27 cellular contexts compared by ENCODE assay signal in the genomic region with DNA sequence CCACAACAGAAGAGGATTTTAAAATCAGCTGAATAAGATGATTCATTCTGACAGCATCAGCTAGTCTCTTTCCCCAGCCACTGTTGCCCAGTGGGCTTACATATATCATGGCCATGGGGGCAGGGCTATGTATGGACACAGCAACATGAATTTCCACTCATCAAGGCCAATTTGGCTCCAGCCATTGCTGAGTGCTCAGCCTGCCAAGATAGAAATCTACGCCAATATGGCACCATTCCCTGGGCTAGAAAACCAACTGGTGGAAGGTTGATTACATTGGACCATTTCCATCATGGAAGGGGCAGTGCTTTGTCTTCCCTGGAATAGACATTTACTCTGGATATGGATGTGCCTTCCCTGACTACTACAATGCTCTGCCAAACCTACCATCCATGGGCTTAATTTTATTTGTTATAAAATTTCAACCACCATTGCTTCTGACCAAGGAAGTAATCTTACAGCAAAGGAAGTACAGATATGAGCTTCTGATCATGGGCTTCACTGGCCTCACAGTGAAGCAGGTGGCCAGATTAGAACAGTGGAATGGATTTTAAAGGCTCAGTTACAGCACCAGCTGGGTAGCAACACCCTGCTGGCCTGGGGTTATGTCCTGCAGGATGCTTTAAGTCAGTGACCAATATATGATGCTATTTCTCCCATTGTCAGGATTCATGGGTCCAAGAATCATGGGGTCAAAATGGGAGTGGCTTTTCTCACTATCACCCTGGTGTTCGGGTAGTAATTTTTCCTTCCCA. TPM values are rescaled to one million over a fixed set of nuclear protein-coding genes. Genes with fewer than 3 reads are reported as not detected.
DNase-seq lines count a peak whose midpoint lies in the region; ATAC-seq and TF ChIP-seq lines count a peak whose summit lies in the region.
"Had no signal": no experiment of that assay in that cellular context is flagged by ENCODE, and none has a peak within 500 bp of the region (broad histone marks: within the 10 kb centered on the region; RNA-seq: fewer than 3 reads in every experiment).

No MANE protein-coding gene starts in this region.

- peaks cover 23 to 76% (median 38%) of the 10 kb centered on the region in 10 experiments for H3K4me1 ChIP-seq in BLaER1 treated with 17β-estradiol and CSF1 and Interleukin-3, amounts not matched to agents 10 nM and 100 nM
- H3K4me1 ChIP-seq: colonic mucosa, esophagus squamous epithelium, pancreas had no signal

- H3K9ac ChIP-seq in BLaER1 treated with 17β-estradiol and CSF1 and Interleukin-3, amounts not matched to agents 10 nM and 100 nM, result no peak overlapping the region
- H3K9ac ChIP-seq: BLaER1 had no signal

- H3K36me3 Mint-ChIP-seq in activated naive CD4-positive, alpha-beta T cell treated with anti-CD3 and anti-CD28 coated beads, Interleukin-2, amount 50 U/mL, for 72 hours, result no peaks in the 10 kb centered on the region
- H3K36me3 Mint-ChIP-seq: activated naive CD4-positive, alpha-beta T cell treated with anti-CD3 and anti-CD28 coated beads, Interleukin-2, amount 50 U/mL, for 24 hours; IgD-negative memory B cell had no signal

- in situ Hi-C loops in astrocyte of the cerebellum (cut with HindIII; ENCODE audit: low sequenced_read_pairs), result no loop called here

- ATAC-seq in activated naive CD4-positive, alpha-beta T cell treated with anti-CD3 and anti-CD28 coated beads, Interleukin-2, amount 50 U/mL, for 72 hours, result no peak
- no peak for ATAC-seq in HG03565 (IDR thresholded peaks at IDR 0.05; ENCODE audit: unreplicated experiment)
- ATAC-seq: activated CD8-positive, alpha-beta memory T cell treated with anti-CD3 and anti-CD28 coated beads, Interleukin-2, amount 10 ng/mL, durations not matched to agents 7 days and 5 days; heart right ventricle; left lung; sciatic nerve; upper lobe of right lung had no signal

- H3K27me3 ChIP-seq in BLaER1 treated with 17β-estradiol and CSF1 and Interleukin-3, amounts not matched to agents 10 nM and 100 nM, result 0 out of 22 replicates have a peak, but pooled peaks cover 0 to 9% (median 0%) of the 10 kb centered on the region in 11 experiments
- H3K27me3 ChIP-seq: ascending aorta, BLaER1, colonic mucosa, esophagus squamous epithelium, left lung, pancreas, upper lobe of right lung had no signal

- H3K4me2 ChIP-seq in BLaER1 treated with 17β-estradiol and CSF1 and Interleukin-3, amounts not matched to agents 10 nM and 100 nM, result peak overlapping the region in 5 of 11 experiments; percentile 1 to 42 (median 34); a peak in 10 of 22 replicates
- H3K4me2 ChIP-seq: BLaER1 had no signal

- peak overlapping the region in 8 of 11 experiments; percentile 4 to 100 (median 95); a peak in 12 of 22 replicates for H3K27ac ChIP-seq in BLaER1 treated with 17β-estradiol and CSF1 and Interleukin-3, amounts not matched to agents 10 nM and 100 nM
- H3K27ac ChIP-seq: ascending aorta, BLaER1, colonic mucosa, esophagus squamous epithelium, heart right ventricle, left lung, pancreas, upper lobe of right lung had no signal

- H3K36me3 ChIP-seq in BLaER1 treated with 17β-estradiol and CSF1 and Interleukin-3, amounts not matched to agents 10 nM and 100 nM, result no peaks in the 10 kb centered on the region
- H3K36me3 ChIP-seq: ascending aorta, BLaER1, colonic mucosa, esophagus squamous epithelium, heart right ventricle, left lung, pancreas, upper lobe of right lung had no signal

- H3K9me3 ChIP-seq in BLaER1 treated with 17β-estradiol and CSF1 and Interleukin-3, amounts not matched to agents 10 nM and 100 nM (replicated peaks in 1 of 11), result peaks cover 0 to 19% (median 5%) of the 10 kb centered on the region in 11 experiments; a peak in 9 of 22 replicates
- H3K9me3 ChIP-seq: ascending aorta, colonic mucosa, esophagus squamous epithelium, heart right ventricle, left lung, pancreas, upper lobe of right lung had no signal

- no peaks in the 10 kb centered on the region; a peak in 1 of 22 replicates for H4K20me1 ChIP-seq in BLaER1 treated with 17β-estradiol and CSF1 and Interleukin-3, amounts not matched to agents 10 nM and 100 nM
- H4K20me1 ChIP-seq: BLaER1 had no signal

- TF ChIP-seq CTCF in astrocyte of the cerebellum (IDR thresholded peaks at IDR 0.05; ENCODE audit: low read depth, low read length, missing control alignments) (no peak), GM20000 (IDR thresholded peaks at IDR 0.05; ENCODE audit: extremely low read depth, missing control alignments) (no peak)

- H3K27ac Mint-ChIP-seq in activated naive CD4-positive, alpha-beta T cell treated with anti-CD3 and anti-CD28 coated beads, Interleukin-2, amount 50 U/mL, for 72 hours, result no peak overlapping the region
- H3K27ac Mint-ChIP-seq: activated CD4-positive, alpha-beta T cell treated with anti-CD3 and anti-CD28 coated beads, Interleukin-2, amount 10 ng/mL, durations not matched to agents 24 days and 14 days; activated CD8-positive, alpha-beta memory T cell treated with anti-CD3 and anti-CD28 coated beads, Interleukin-2, amount 10 ng/mL, durations not matched to agents 7 days and 5 days; activated naive CD4-positive, alpha-beta T cell treated with anti-CD3 and anti-CD28 coated beads, Interleukin-2, amount 50 U/mL, for 24 hours; IgD-negative memory B cell; natural killer cell treated with Interleukin-12 subunit alpha and Interleukin-12 subunit beta and Interleukin-15 and Interleukin-18, amount 100 ng/mL, for 72 hours had no signal

- DNase-seq in M059J (ENCODE audit: low read depth) (peak; percentile 44), astrocyte of the cerebellum (ENCODE audit: low read depth) (peak; percentile 68), fibroblast of peridontal ligament (ENCODE audit: extremely low read depth) (peak; percentile 93), NCI-H226 (no peak), GM20000 (ENCODE audit: low spot score) (no peak)
- no peak for DNase-seq in activated naive CD4-positive, alpha-beta T cell treated with anti-CD3 and anti-CD28 coated beads, Interleukin-2, amount 50 U/mL, for 72 hours (ENCODE audit: low spot score in 2 of 2)
- DNase-seq: activated CD4-positive, alpha-beta T cell treated with anti-CD3 and anti-CD28 coated beads, Interleukin-2, amount 10 ng/mL, durations not matched to agents 24 days and 14 days; activated CD8-positive, alpha-beta memory T cell treated with anti-CD3 and anti-CD28 coated beads, Interleukin-2, amount 10 ng/mL, durations not matched to agents 7 days and 5 days; Calu3; colonic mucosa; esophagus squamous epithelium; heart right ventricle; left lung; midbrain; NCI-H1436; stimulated activated CD4-positive, alpha-beta T cell treated with anti-CD3 and anti-CD28 coated beads, Interleukin-15, amount 100 ng/mL, for 24 hours; upper lobe of right lung had no signal

- peaks cover 0 to 10% of the 10 kb centered on the region in 2 donors for H3K9me3 Mint-ChIP-seq in activated naive CD4-positive, alpha-beta T cell treated with anti-CD3 and anti-CD28 coated beads, Interleukin-2, amount 50 U/mL, for 72 hours
- H3K9me3 Mint-ChIP-seq: activated naive CD4-positive, alpha-beta T cell treated with anti-CD3 and anti-CD28 coated beads, Interleukin-2, amount 50 U/mL, for 24 hours; IgD-negative memory B cell; natural killer cell treated with Interleukin-12 subunit alpha and Interleukin-12 subunit beta and Interleukin-15 and Interleukin-18, amount 100 ng/mL, for 72 hours had no signal

- no peak overlapping the region for H3K4me3 ChIP-seq in BLaER1 treated with 17β-estradiol and CSF1 and Interleukin-3, amounts not matched to agents 10 nM and 100 nM
- H3K4me3 ChIP-seq in astrocyte of the cerebellum (ENCODE audit: low read depth, low read length), result no peak overlapping the region
- H3K4me3 ChIP-seq: ascending aorta, BLaER1, colonic mucosa, esophagus squamous epithelium, heart right ventricle, left lung, pancreas, upper lobe of right lung had no signal

RNA-seq across cellular contexts. Expression of a gene that starts 9.8 kb away (rescaled TPM):
- 0.52 and 1.2 TPM in 2 replicates for total RNA-seq in M059J (2014; rRNA removed; shearing (Covaris generic))
- 10 to 100 TPM; 11.5 to 36.2 TPM for total RNA-seq in activated naive CD4-positive, alpha-beta T cell treated with anti-CD3 and anti-CD28 coated beads, Interleukin-2, amount 50 U/mL, for 72 hours
- total RNA-seq: A673, Calu3 had no signal

Comparison
In these comparisons a context has a peak if more than half of its experiments do, and no peak if none do; other contexts are left out.
1. DNase-seq: peak in M059J (single experiment), astrocyte of the cerebellum (single experiment) and fibroblast of peridontal ligament (single experiment); none in activated naive CD4-positive, alpha-beta T cell treated with anti-CD3 and anti-CD28 coated beads, Interleukin-2, amount 50 U/mL, for 72 hours (0 of 2), NCI-H226 (single experiment) and GM20000 (single experiment).